In genomic region chr18:76351961-76352581, GRCh38 we compare ENCODE assay signal across 9 cellular contexts.
DNase-seq lines count a peak whose midpoint lies in the region; ATAC-seq and TF ChIP-seq lines count a peak whose summit lies in the region.
"Had no signal": no experiment of that assay in that cellular context is flagged by ENCODE, and none has a peak within 500 bp of the region (broad histone marks: within the 10 kb centered on the region; RNA-seq: fewer than 3 reads in every experiment).

No MANE protein-coding gene starts in this region.

- peaks cover 2% of the 10 kb centered on the region for H3K9me3 Mint-ChIP-seq in Calu3 (ENCODE audit: low read depth, unreplicated experiment)
- H3K9me3 Mint-ChIP-seq: activated B cell treated with CpG ODN at 0.5 μM for 24 hours had no signal

- H3K36me3 Mint-ChIP-seq in Calu3 (ENCODE audit: insufficient read depth, unreplicated experiment) = peaks cover 30% of the 10 kb centered on the region

- H3K27me3 Mint-ChIP-seq in Calu3 (ENCODE audit: unreplicated experiment) = no peaks in the 10 kb centered on the region

- no peak for TF ChIP-seq CTCF in Calu3 (IDR thresholded peaks at IDR 0.05; ENCODE audit: unreplicated experiment)

- H3K36me3 ChIP-seq in muscle layer of colon (ENCODE audit: insufficient read depth, low read length) = no peaks in the 10 kb centered on the region

- H3K4me1 Mint-ChIP-seq in Calu3 (ENCODE audit: low read depth, unreplicated experiment) = peaks cover 33% of the 10 kb centered on the region

- H3K9ac ChIP-seq in muscle layer of colon (ENCODE audit: low read length) = peak overlapping the region; percentile 15

- no peaks in the 10 kb centered on the region for H3K27me3 ChIP-seq in muscle layer of colon (ENCODE audit: control insufficient read depth in 1 of 2, insufficient read depth in 2 of 2, low read length in 2 of 2)

- no peak for ATAC-seq in HG02884 (IDR thresholded peaks at IDR 0.05; ENCODE audit: unreplicated experiment)

- intact Hi-C loops in Calu3 (cut with micrococcal nuclease; ENCODE audit: unreplicated experiment) = no loop called here

- H3K4me1 ChIP-seq in muscle layer of colon (ENCODE audit: insufficient read depth, low read length) = peaks cover 34% of the 10 kb centered on the region

- peak overlapping the region in 1 of 2 donors; percentile 54 for H3K4me3 ChIP-seq in muscle layer of colon (ENCODE audit: low read depth in 1 of 2, low read length in 2 of 2)

- peak overlapping the region; percentile 59 for H3K4me3 Mint-ChIP-seq in Calu3 (ENCODE audit: low read depth, unreplicated experiment)
- H3K4me3 Mint-ChIP-seq: activated B cell treated with CpG ODN at 0.5 μM for 24 hours had no signal

- DNase-seq in Calu3 (peak; percentile 61), NCI-H2107 (lab: John Stamatoyannopoulos, UW) (peak; percentile 67), caudate nucleus (lab: John Stamatoyannopoulos, UW) (peak in 43 of 61 donors; percentile 8 to 88 (median 51)), NCI-H1694 (lab: John Stamatoyannopoulos, UW) (no peak), midbrain (lab: John Stamatoyannopoulos, UW) (no peak)
- no peak for DNase-seq in stimulated activated CD4-positive, alpha-beta T cell treated with anti-CD3 and anti-CD28 coated beads, Interleukin-4, amount 100 ng/mL, for 24 hours
- DNase-seq: activated B cell treated with CpG ODN at 0.5 μM for 24 hours had no signal

- CTCF ChIA-PET in Calu3 (lab: Charles Lee) = no interaction called here

- no TSS peak for BruUV-seq in Calu3 (replicated peaks; lab: Mats Ljungman, UMichigan)

- peak overlapping the region; percentile 4 for H3K27ac ChIP-seq in caudate nucleus (ENCODE audit: low read depth, low read length)
- H3K27ac ChIP-seq in muscle layer of colon (ENCODE audit: low read depth, low read length) = peak overlapping the region; percentile 47

- H3K9me3 ChIP-seq in muscle layer of colon (ENCODE audit: low read length) = no peaks in the 10 kb centered on the region

- H3K27ac Mint-ChIP-seq in Calu3 (ENCODE audit: unreplicated experiment) = peak overlapping the region; percentile 15
- H3K27ac Mint-ChIP-seq: activated B cell treated with CpG ODN at 0.5 μM for 24 hours had no signal

Comparison
In these comparisons a context has a peak if more than half of its experiments do, and no peak if none do; other contexts are left out.
1. DNase-seq: peak in Calu3 (single experiment), NCI-H2107 (single experiment) and caudate nucleus (43 of 61); none in NCI-H1694 (single experiment), midbrain (single experiment) and stimulated activated CD4-positive, alpha-beta T cell treated with anti-CD3 and anti-CD28 coated beads, Interleukin-4, amount 100 ng/mL, for 24 hours (single experiment).